12 cellular contexts compared by ENCODE assay signal in genomic region chr20:34065260-34065659, GRCh38. TPM values are rescaled to one million over a fixed set of nuclear protein-coding genes. Genes with fewer than 3 reads are reported as not detected.
DNase-seq lines count a peak whose midpoint lies in the region; ATAC-seq, FAIRE-seq and TF ChIP-seq lines count a peak whose summit lies in the region.
"Had no signal": no experiment of that assay in that cellular context is flagged by ENCODE, and none has a peak within 500 bp of the region (broad histone marks: within the 10 kb centered on the region; RNA-seq: fewer than 3 reads in every experiment).

No MANE protein-coding gene starts in this region.

- H4K20me1 ChIP-seq in K562 (replicated peaks; ENCODE audit: control insufficient read depth, insufficient read depth, low read length), result peaks cover 23% of the 10 kb centered on the region

- 83% methylated on average over 2 of the region's 2 CpGs for whole genome bisulfite sequencing in A549 (ENCODE audit: missing lambda C conversion rate)
- WGBS in K562 (ENCODE audit: insufficient coverage, low coverage, missing lambda C conversion rate), result 94% methylated on average over 2 of the region's 2 CpGs

- no peak for TF ChIP-seq RAD21 in A549 (conservative IDR thresholded peaks at IDR 0.05 in 1 of 2, IDR thresholded peaks at IDR 0.05 in 1 of 2)
- no peak for TF ChIP-seq RAD21 in K562 (CRISPR knock-in tag; conservative IDR thresholded peaks at IDR 0.05 in 1 of 2, IDR thresholded peaks at IDR 0.05 in 1 of 2)

- peak in 1 of 2 experiments; percentile 11 for DNase-seq in A549 (ENCODE audit: low read depth in 1 of 2, low spot score in 1 of 2)
- DNase-seq in HCEC 1CT, result peak; percentile 73
- no peak for DNase-seq in K562 (ENCODE audit: extremely low read depth in 1 of 4, low spot score in 3 of 4)
- peak; percentile 75 for DNase-seq in kidney tubule cell (ENCODE audit: low spot score)
- DNase-seq in gastrocnemius medialis, result no peak
- no peak for DNase-seq in NCI-H748 treated with DMSO at 0.1 percent for 48 hours (lab: John Stamatoyannopoulos, UW)
- no peak for DNase-seq in MV-4-11 (lab: John Stamatoyannopoulos, UW)
- DNase-seq in CD14-positive monocyte (ENCODE audit: low spot score), result no peak
- DNase-seq: NCI-H510A treated with DMSO at 0.1 percent for 48 hours, T-helper 1 cell had no signal

- no peaks in the 10 kb centered on the region for H3K27me3 Mint-ChIP-seq in CD14-positive monocyte (ENCODE audit: low read depth in 3 of 3)
- H3K27me3 Mint-ChIP-seq: dendritic cell treated with granulocyte-macrophage colony-stimulating factor and Interleukin-4, amounts not matched to agents 40 ng/mL and 50 ng/mL, for 4 days had no signal

- H3K27ac ChIP-seq in A549 (no peak overlapping the region), K562 (ENCODE audit: extremely low read depth, low read depth, low read length) (no peak overlapping the region), gastrocnemius medialis (no peak overlapping the region)
- H3K27ac ChIP-seq: BLaER1 had no signal

- in situ Hi-C loops in K562 (cut with MboI), result loop anchor here (5.0 kb wide), 1 partner anchor 113 kb away; no protein-coding TSS in a partner anchor
- in situ Hi-C loops in gastrocnemius medialis (cut with MboI; ENCODE audit: low sequenced_read_pairs in 4 of 4), result loop anchor here (10.0 to 25.0 kb wide), 3 partner anchors 120 to 130 kb away; no protein-coding TSS in a partner anchor

- TF ChIP-seq POLR2A in A549 (IDR thresholded peaks at IDR 0.05; ENCODE audit: low read length) (no peak), K562 (conservative IDR thresholded peaks at IDR 0.05) (no peak), gastrocnemius medialis (IDR thresholded peaks at IDR 0.05) (no peak)

- H3K79me2 ChIP-seq in K562 (ENCODE audit: control insufficient read depth, insufficient read depth, low read length), result peaks cover 45% of the 10 kb centered on the region; the same call in 2 of the 3 replicates

- ATAC-seq in A549, result no peak
- no peak for ATAC-seq in K562
- ATAC-seq in gastrocnemius medialis, result no peak

- no peak overlapping the region for H2AFZ ChIP-seq in K562 (ENCODE audit: low read depth, low read length)

- TF ChIP-seq CTCF in A549 (IDR thresholded peaks at IDR 0.05), result no peak
- no peak for TF ChIP-seq CTCF in K562 (IDR thresholded peaks at IDR 0.05 in 2 of 3, conservative IDR thresholded peaks at IDR 0.05 in 1 of 3; ENCODE audit: insufficient read depth in 2 of 3, low read depth in 1 of 3, low read length in 3 of 3)
- TF ChIP-seq CTCF in gastrocnemius medialis (IDR thresholded peaks at IDR 0.05 in 4 of 5, conservative IDR thresholded peaks at IDR 0.05 in 1 of 5), result no peak
- no peak for TF ChIP-seq CTCF in CD14-positive monocyte (IDR thresholded peaks at IDR 0.05)

- peaks cover 37% of the 10 kb centered on the region for H3K36me3 ChIP-seq in K562 (ENCODE audit: control insufficient read depth, insufficient read depth, low read length)
- H3K36me3 ChIP-seq in gastrocnemius medialis, result no peaks in the 10 kb centered on the region

- no peak for FAIRE-seq in A549 (lab: Jason Lieb, UNC)
- no peak for FAIRE-seq in K562 (lab: Jason Lieb, UNC)

- H3K36me3 Mint-ChIP-seq in CD14-positive monocyte, result peaks cover 18 to 20% of the 10 kb centered on the region in 2 donors

- no peaks in the 10 kb centered on the region for H3K9me3 Mint-ChIP-seq in CD14-positive monocyte
- H3K9me3 Mint-ChIP-seq: dendritic cell treated with granulocyte-macrophage colony-stimulating factor and Interleukin-4, amounts not matched to agents 40 ng/mL and 50 ng/mL, for 4 days had no signal

- H3K27me3 ChIP-seq in K562 (ENCODE audit: control insufficient read depth in 2 of 2, insufficient read depth in 2 of 2, low read length in 2 of 2), result no peaks in the 10 kb centered on the region
- no peaks in the 10 kb centered on the region for H3K27me3 ChIP-seq in gastrocnemius medialis
- H3K27me3 ChIP-seq: BLaER1 had no signal

- no peaks in the 10 kb centered on the region for H3K9me3 ChIP-seq in A549
- no peaks in the 10 kb centered on the region for H3K9me3 ChIP-seq in K562 (replicated peaks; ENCODE audit: control insufficient read depth, insufficient read depth, low read depth, low read length)
- no peaks in the 10 kb centered on the region for H3K9me3 ChIP-seq in gastrocnemius medialis
- H3K9me3 ChIP-seq: BLaER1 had no signal

- peak overlapping the region in 2 of 7 donors; percentile 55 to 83 for H3K27ac Mint-ChIP-seq in CD14-positive monocyte
- H3K27ac Mint-ChIP-seq: dendritic cell treated with granulocyte-macrophage colony-stimulating factor and Interleukin-4, amounts not matched to agents 40 ng/mL and 50 ng/mL, for 4 days had no signal

- no peak for TF ChIP-seq EP300 in A549 (IDR thresholded peaks at IDR 0.05)
- no peak for TF ChIP-seq EP300 in K562 (IDR thresholded peaks at IDR 0.05; ENCODE audit: low read length)

- peaks cover 10% of the 10 kb centered on the region for H3K9me1 ChIP-seq in K562 (ENCODE audit: control insufficient read depth, insufficient read depth, low read length)

- H3K4me1 ChIP-seq in A549, result 0 out of 3 replicates have a peak, but pooled peaks cover 12% of the 10 kb centered on the region
- H3K4me1 ChIP-seq in K562 (replicated peaks in 1 of 2; ENCODE audit: control insufficient read depth in 2 of 2, insufficient read depth in 2 of 2, low read length in 2 of 2), result peaks cover 5 to 35% of the 10 kb centered on the region in 2 experiments; a peak in 3 of 5 replicates
- peaks cover 16 to 40% of the 10 kb centered on the region in 2 donors for H3K4me1 ChIP-seq in gastrocnemius medialis

- H3K4me3 ChIP-seq in A549, result no peak overlapping the region
- no peak overlapping the region for H3K4me3 ChIP-seq in K562
- no peak overlapping the region for H3K4me3 ChIP-seq in gastrocnemius medialis
- H3K4me3 ChIP-seq: BLaER1 had no signal

- CTCF ChIA-PET in A549 (lab: Yijun Ruan, JAX) (interaction anchor here (0.6 to 2.0 kb wide), 6 partner anchors 7 to 411 kb away, joined by 4 to 11 read pairs (median 5); no protein-coding TSS in a partner anchor), K562 (lab: Yijun Ruan, JAX; ENCODE audit: low intra/inter-chr PET ratio) (no interaction called here)

- POLR2A ChIA-PET in A549 (lab: Yijun Ruan, JAX) (no interaction called here), K562 (lab: Yijun Ruan, JAX) (interaction anchor here (0.7 kb wide), 1 partner anchor 12 kb away, joined by 5 read pairs; no protein-coding TSS in a partner anchor)

- intact Hi-C loops in K562 (cut with micrococcal nuclease), result loop anchor here (10.0 kb wide), 1 partner anchor 270 kb away; no protein-coding TSS in a partner anchor
- intact Hi-C loops in gastrocnemius medialis (cut with DNase I; ENCODE audit: low total_unique reads), result loop anchor here (5.0 kb wide), 1 partner anchor 273 kb away; no protein-coding TSS in a partner anchor
- intact Hi-C loops in CD14-positive monocyte (cut with micrococcal nuclease), result loop anchor here (5.0 to 10.0 kb wide), 2 partner anchors 130 to 143 kb away; no protein-coding TSS in a partner anchor

- no TSS peak for BruUV-seq in K562 (replicated peaks; lab: Mats Ljungman, UMichigan)

- no peak overlapping the region for H3K4me2 ChIP-seq in A549
- no peak overlapping the region for H3K4me2 ChIP-seq in K562 (ENCODE audit: insufficient read depth, low read length)
- H3K4me2 ChIP-seq: BLaER1 had no signal

- no peak overlapping the region for H3K9ac ChIP-seq in K562 (ENCODE audit: insufficient read depth in 1 of 2, low read depth in 2 of 2, low read length in 2 of 2)
- H3K9ac ChIP-seq: BLaER1 had no signal

- no peak overlapping the region for H3K4me3 Mint-ChIP-seq in CD14-positive monocyte
- H3K4me3 Mint-ChIP-seq: dendritic cell treated with granulocyte-macrophage colony-stimulating factor and Interleukin-4, amounts not matched to agents 40 ng/mL and 50 ng/mL, for 4 days had no signal

- H3K4me1 Mint-ChIP-seq in CD14-positive monocyte, result peaks cover 26% of the 10 kb centered on the region

TF ChIP-seq in A549, 52 proteins besides CTCF, POLR2A, EP300 and RAD21 (continues in another document):
- no peak for TF ChIP-seq RNF2 (IDR thresholded peaks at IDR 0.05; ENCODE audit: borderline replicate concordance, low read depth)

TF ChIP-seq in K562, 482 proteins besides CTCF, POLR2A, EP300 and RAD21 (continues in another document):
- TF ChIP-seq PCBP2 (IDR thresholded peaks at IDR 0.05; ENCODE audit: low read depth, low read length, poor library complexity, severe bottlenecking), result no peak

RNA-seq across cellular contexts. Expression of gene EIF2S2, which starts 46.8 kb away (rescaled TPM):
- 166 and 227 TPM in 2 replicates for polyA plus RNA-seq in A549 (2011; rRNA removed)
- polyA plus RNA-seq in A549 (2012; cell fraction: cytosol; rRNA removed), result 56.2 and 74.6 TPM in 2 replicates
- polyA plus RNA-seq in A549 (2012; cell fraction: nucleus; rRNA removed), result 16.2 and 22.6 TPM in 2 replicates
- polyA plus RNA-seq in A549 (2017; fragmentation: RNase III; extraction: RNeasy Plus Mini Kit Qiagen cat#74134 plus additional on column Dnase treatment), result 149 to 174 TPM (median 150 TPM) in 3 replicates
- 29.2 and 30.9 TPM in 2 replicates for polyA minus RNA-seq in A549 (2011; rRNA and poly(A)+ RNA removed)
- 24.4 and 38.1 TPM in 2 replicates for total RNA-seq in K562 (2011; cell fraction: chromatin; rRNA removed; ENCODE audit: low replicate concordance)
- total RNA-seq in K562 (2011; cell fraction: nucleolus; rRNA removed), result 19.0 and 21.1 TPM in 2 replicates
- total RNA-seq in K562 (2011; cell fraction: nucleoplasm; rRNA removed), result 32.6 and 47.0 TPM in 2 replicates
- total RNA-seq in K562 (2014; rRNA removed), result 120 and 135 TPM in 2 replicates
- total RNA-seq in K562 (2014; rRNA removed; fragmentation: Illumina TruSeq; extraction: Trizol), result 192 and 237 TPM in 2 replicates
- total RNA-seq in K562 (2015; rRNA removed; fragmentation: Illumina TruSeq; extraction: Trizol), result 154 and 159 TPM in 2 replicates
- 114 and 118 TPM in 2 replicates for total RNA-seq in K562 (2021)
- polyA plus RNA-seq in K562 (2011; rRNA removed), result 141 and 164 TPM in 2 replicates
- polyA plus RNA-seq in K562 (2011; cell fraction: cytosol; rRNA removed), result 42.3 and 74.8 TPM in 2 replicates
- polyA plus RNA-seq in K562 (2011; cell fraction: nucleus; rRNA removed), result 27.0 and 49.4 TPM in 2 replicates
- 110 and 156 TPM in 2 replicates for polyA plus RNA-seq in K562 (2012)
- 210 and 220 TPM in 2 replicates for polyA plus RNA-seq in K562 (2014; fragmentation: Illumina TruSeq; extraction: Trizol)
- polyA plus RNA-seq in K562 (2014; fragmentation: Nextera tagmentation; extraction: Ambion mirVana), result 10 to 100 TPM; 79.7 to 92.3 TPM
- 139 and 154 TPM in 2 replicates for polyA plus RNA-seq in K562 (2014; rRNA removed)
- 73.8 and 89.8 TPM in 2 replicates for polyA minus RNA-seq in K562 (2011; rRNA and poly(A)+ RNA removed)
- 30.5 and 32.7 TPM in 2 replicates for polyA minus RNA-seq in K562 (2011; cell fraction: cytosol; rRNA and poly(A)+ RNA removed)
- 9.8 and 24.8 TPM in 2 replicates for polyA minus RNA-seq in K562 (2011; cell fraction: nucleus; rRNA and poly(A)+ RNA removed)
- total RNA-seq in gastrocnemius medialis, result 10 to 100 TPM; 79.0 to 85.2 (median 83.9) TPM
- 10 to 100 TPM; 18.8 to 20.1 TPM for polyA plus RNA-seq in CD14-positive monocyte

Comparison
In these comparisons a context has a peak if more than half of its experiments do, and no peak if none do; other contexts are left out.
1. DNase-seq: peak in HCEC 1CT (single experiment) and kidney tubule cell (single experiment); none in K562 (0 of 4), gastrocnemius medialis (0 of 2), NCI-H748 treated with DMSO at 0.1 percent for 48 hours (single experiment), MV-4-11 (single experiment) and CD14-positive monocyte (single experiment).
2. Of the 35 proteins assayed by ChIP-seq in both K562 and A549: peak only in K562: none; only in A549: USF2; in both: none; in neither: 34.